Comparison of ENCODE assay signal across 9 cellular contexts in genomic region chr16:30070490-30070889, GRCh38. TPM values are rescaled to one million over a fixed set of nuclear protein-coding genes. Genes with fewer than 3 reads are reported as not detected.
A peak's percentile ranks its signal among the peaks of the same experiment; 100 is the strongest.
DNase-seq lines count a peak whose midpoint lies in the region; TF ChIP-seq lines count a peak whose summit lies in the region.
"Had no signal": no experiment of that assay in that cellular context is flagged by ENCODE, and none has a peak within 500 bp of the region (broad histone marks: within the 10 kb centered on the region; RNA-seq: fewer than 3 reads in every experiment).

No MANE protein-coding gene starts in this region.

- no peaks in the 10 kb centered on the region for H3K9me3 ChIP-seq in subcutaneous abdominal adipose tissue (ENCODE audit: control insufficient read depth in 5 of 5, low read length in 5 of 5)

- H3K27me3 Mint-ChIP-seq in activated naive CD4-positive, alpha-beta T cell treated with anti-CD3 and anti-CD28 coated beads, Interleukin-2, amount 50 U/mL, for 24 hours = no peaks in the 10 kb centered on the region

- H3K9ac ChIP-seq in subcutaneous abdominal adipose tissue (ENCODE audit: low read length in 5 of 5) = peak overlapping the region in 2 of 5 donors; percentile 17 to 23

- DNase-seq in activated naive CD4-positive, alpha-beta T cell treated with Interleukin-2 at 50 U/mL for 16 hours = no peak
- no peak for DNase-seq in epithelial cell of proximal tubule (ENCODE audit: low read depth)
- no peak for DNase-seq in SW480 (ENCODE audit: low spot score)
- DNase-seq in G401 (ENCODE audit: low spot score) = no peak
- DNase-seq: activated CD4-positive, CD25-positive, alpha-beta regulatory T cell treated with anti-CD3 and anti-CD28 coated beads, Interleukin-2, amount 50 U/mL, for 72 hours; erythroblast; islet precursor cell had no signal

- peak overlapping the region; percentile 23 for H3K27ac Mint-ChIP-seq in activated naive CD4-positive, alpha-beta T cell treated with anti-CD3 and anti-CD28 coated beads, Interleukin-2, amount 50 U/mL, for 24 hours

- peaks cover 13 to 58% (median 45%) of the 10 kb centered on the region in 5 donors for H3K4me1 ChIP-seq in subcutaneous abdominal adipose tissue (ENCODE audit: control insufficient read depth in 5 of 5, insufficient read depth in 5 of 5, low read length in 5 of 5)

- peaks cover 0 to 63% (median 47%) of the 10 kb centered on the region in 5 donors for H3K36me3 ChIP-seq in subcutaneous abdominal adipose tissue (ENCODE audit: control insufficient read depth in 5 of 5, insufficient read depth in 5 of 5, low read length in 5 of 5)

- in situ Hi-C loops in G401 (cut with HindIII; ENCODE audit: low sequenced_read_pairs) = no loop called here

- no peaks in the 10 kb centered on the region for H3K27me3 ChIP-seq in subcutaneous abdominal adipose tissue (ENCODE audit: control insufficient read depth in 5 of 5, insufficient read depth in 4 of 5, low read length in 5 of 5)

- no peaks in the 10 kb centered on the region for H3K9me3 Mint-ChIP-seq in activated naive CD4-positive, alpha-beta T cell treated with anti-CD3 and anti-CD28 coated beads, Interleukin-2, amount 50 U/mL, for 24 hours

- peak overlapping the region; percentile 41 for H3K27ac ChIP-seq in subcutaneous abdominal adipose tissue (ENCODE audit: low read depth, low read length)

- peaks cover 33% of the 10 kb centered on the region for H3K4me1 Mint-ChIP-seq in activated naive CD4-positive, alpha-beta T cell treated with anti-CD3 and anti-CD28 coated beads, Interleukin-2, amount 50 U/mL, for 24 hours

- no peak for TF ChIP-seq CTCF in epithelial cell of proximal tubule (conservative IDR thresholded peaks at IDR 0.05; ENCODE audit: low read depth, low read length)

- no peak overlapping the region for H3K4me3 Mint-ChIP-seq in activated naive CD4-positive, alpha-beta T cell treated with anti-CD3 and anti-CD28 coated beads, Interleukin-2, amount 50 U/mL, for 24 hours

- H3K36me3 Mint-ChIP-seq in activated naive CD4-positive, alpha-beta T cell treated with anti-CD3 and anti-CD28 coated beads, Interleukin-2, amount 50 U/mL, for 24 hours = peaks cover 12% of the 10 kb centered on the region

- H3K4me3 ChIP-seq in epithelial cell of proximal tubule (ENCODE audit: low read depth, low read length) (peak overlapping the region; percentile 98), subcutaneous abdominal adipose tissue (ENCODE audit: low read depth in 1 of 5, low read length in 5 of 5) (no peak overlapping the region)

RNA-seq across cellular contexts. Expression of gene ALDOA, which starts 4.9 kb away (rescaled TPM):
- total RNA-seq in epithelial cell of proximal tubule = 1,398 and 2,089 TPM in 2 replicates
- total RNA-seq in G401 (2014; rRNA removed; shearing (Covaris generic)) = 432 and 515 TPM in 2 replicates

RNA-seq across cellular contexts. Expression of gene PPP4C, which starts 5.3 kb away (rescaled TPM):
- total RNA-seq in epithelial cell of proximal tubule = 98.4 and 178 TPM in 2 replicates
- 225 and 232 TPM in 2 replicates for total RNA-seq in G401 (2014; rRNA removed; shearing (Covaris generic))

RNA-seq across cellular contexts. Expression of gene TBX6, which starts 21.2 kb away (rescaled TPM):
- 0.07 and 1.3 TPM in 2 replicates for total RNA-seq in epithelial cell of proximal tubule
- total RNA-seq in G401 (2014; rRNA removed; shearing (Covaris generic)) = not detected in 2 replicates

RNA-seq across cellular contexts. Expression of gene YPEL3, which starts 25.5 kb away (rescaled TPM):
- total RNA-seq in epithelial cell of proximal tubule = 16.0 and 41.3 TPM in 2 replicates
- total RNA-seq in G401 (2014; rRNA removed; shearing (Covaris generic)) = not detected in 2 replicates

RNA-seq across cellular contexts. Expression of gene TLCD3B, which starts 39.4 kb away (rescaled TPM):
- total RNA-seq in epithelial cell of proximal tubule = not detected in 2 replicates
- total RNA-seq in G401 (2014; rRNA removed; shearing (Covaris generic)) = 1.3 TPM in 1 of 2 replicates, not detected in the other
